8 cellular contexts compared by ENCODE assay signal in the genomic region with DNA sequence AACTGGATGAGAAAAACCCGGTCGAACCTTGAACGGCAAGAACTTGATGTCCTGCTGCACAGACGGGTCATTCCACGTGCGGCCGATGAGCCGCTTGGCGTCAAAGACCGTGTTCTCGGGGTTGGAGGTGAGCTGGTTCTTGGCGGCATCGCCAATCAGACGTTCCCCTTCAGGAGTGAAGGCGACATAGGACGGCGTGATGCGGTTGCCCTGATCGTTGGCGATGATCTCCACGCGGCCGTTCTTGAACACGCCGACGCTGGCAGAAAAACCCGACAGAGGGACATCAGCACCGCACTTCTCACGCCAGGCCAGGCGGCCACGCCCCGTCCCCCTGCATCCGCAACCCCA. TPM values are rescaled to one million over a fixed set of nuclear protein-coding genes. Genes with fewer than 3 reads are reported as not detected.
DNase-seq lines count a peak whose midpoint lies in the region; ATAC-seq and TF ChIP-seq lines count a peak whose summit lies in the region.

No MANE protein-coding gene starts in this region.

- H3K27ac ChIP-seq in urinary bladder (ENCODE audit: low read depth): peak overlapping the region; percentile 75

- peak overlapping the region; percentile 99 to 100 for H3K27ac Mint-ChIP-seq in natural killer cell

- H3K4me3 Mint-ChIP-seq in natural killer cell: peak overlapping the region; percentile 97

- in situ Hi-C loops in G401 (cut with HindIII; ENCODE audit: low sequenced_read_pairs): no loop called here

- intact Hi-C loops in natural killer cell (cut with micrococcal nuclease): loop anchor here (10.0 kb wide), 1 partner anchor 376 kb away; the partner anchor contains the start of genes ARPC5L and RPL35

- peaks cover 0 to 2% of the 10 kb centered on the region in 2 donors for H3K27me3 Mint-ChIP-seq in natural killer cell (ENCODE audit: low read depth in 2 of 2)

- H3K4me1 ChIP-seq in urinary bladder (ENCODE audit: insufficient read depth): no peaks in the 10 kb centered on the region

- H3K36me3 Mint-ChIP-seq in natural killer cell: peaks cover 23% of the 10 kb centered on the region

- no peak for TF ChIP-seq CTCF in epithelial cell of esophagus (IDR thresholded peaks at IDR 0.05; ENCODE audit: insufficient read depth, low read depth, low read length, missing control alignments)
- no peak for TF ChIP-seq CTCF in natural killer cell (IDR thresholded peaks at IDR 0.05)

- ATAC-seq in HG03066 (IDR thresholded peaks at IDR 0.05; ENCODE audit: low read depth, unreplicated experiment): peak; percentile 19
- ATAC-seq in natural killer cell: peak; percentile 1 to 4 (median 1)

- DNase-seq in activated CD8-positive, alpha-beta memory T cell treated with anti-CD3 and anti-CD28 coated beads, Interleukin-2, amount 50 U/mL, for 24 hours (ENCODE audit: extremely low read depth): peak; percentile 7
- no peak for DNase-seq in activated CD8-positive, alpha-beta memory T cell treated with anti-CD3 and anti-CD28 coated beads, Interleukin-2, amount 50 U/mL, for 4 hours
- DNase-seq in UCSD-AML1 (lab: John Stamatoyannopoulos, UW; ENCODE audit: unreplicated experiment) (peak; percentile 63), epithelial cell of esophagus (ENCODE audit: low read depth) (peak; percentile 39), natural killer cell (no peak), G401 (ENCODE audit: low spot score) (no peak)

- no peaks in the 10 kb centered on the region for H3K9me3 Mint-ChIP-seq in natural killer cell

- WGBS in urinary bladder: under 1% methylated on average over 33 of the region's 33 CpGs

- peaks cover 59 to 61% of the 10 kb centered on the region in 2 donors for H3K4me1 Mint-ChIP-seq in natural killer cell

- no peaks in the 10 kb centered on the region for H3K36me3 ChIP-seq in urinary bladder (ENCODE audit: insufficient read depth)

- peak overlapping the region; percentile 88 for H3K4me3 ChIP-seq in epithelial cell of esophagus (ENCODE audit: low read length)
- H3K4me3 ChIP-seq in urinary bladder (ENCODE audit: low read depth, low read length): peak overlapping the region; percentile 76

RNA-seq across cellular contexts. Expression of gene HSPA5, which starts 0.5 kb away (rescaled TPM):
- total RNA-seq in natural killer cell (100 to 1,000 TPM; 222 to 281 (median 275) TPM), urinary bladder (74.0 TPM)
- polyA plus RNA-seq in urinary bladder: 132 TPM
- total RNA-seq in G401 (2014; rRNA removed; shearing (Covaris generic)): 86.5 and 145 TPM in 2 replicates

RNA-seq across cellular contexts. Expression of gene GAPVD1, which starts 21.0 kb away (rescaled TPM):
- total RNA-seq in natural killer cell (10 to 100 TPM; 66.1 to 83.2 (median 68.8) TPM), urinary bladder (77.6 TPM)
- polyA plus RNA-seq in urinary bladder: 14.2 TPM
- total RNA-seq in G401 (2014; rRNA removed; shearing (Covaris generic)): 29.5 and 37.4 TPM in 2 replicates

RNA-seq across cellular contexts. Expression of gene RABEPK, which starts 40.3 kb away (rescaled TPM):
- 10 to 100 TPM; 10.6 to 13.1 (median 11.8) TPM for total RNA-seq in natural killer cell
- total RNA-seq in urinary bladder: 17.5 TPM
- 24.4 TPM for polyA plus RNA-seq in urinary bladder
- total RNA-seq in G401 (2014; rRNA removed; shearing (Covaris generic)): 59.2 and 64.2 TPM in 2 replicates

RNA-seq across cellular contexts. Expression of gene PPP6C, which starts 51.0 kb away (rescaled TPM):
- total RNA-seq in natural killer cell (10 to 100 TPM; 31.1 to 37.4 (median 34.8) TPM), urinary bladder (19.9 TPM)
- 20.8 TPM for polyA plus RNA-seq in urinary bladder
- 32.2 and 58.9 TPM in 2 replicates for total RNA-seq in G401 (2014; rRNA removed; shearing (Covaris generic))

Comparison
In these comparisons a context has a peak if more than half of its experiments do, and no peak if none do; other contexts are left out.
1. DNase-seq: peak in activated CD8-positive, alpha-beta memory T cell treated with anti-CD3 and anti-CD28 coated beads, Interleukin-2, amount 50 U/mL, for 24 hours (single experiment), UCSD-AML1 (single experiment) and epithelial cell of esophagus (single experiment); none in activated CD8-positive, alpha-beta memory T cell treated with anti-CD3 and anti-CD28 coated beads, Interleukin-2, amount 50 U/mL, for 4 hours (single experiment), natural killer cell (single experiment) and G401 (single experiment).